1 cellular context compared by ENCODE assay signal in the genomic region with DNA sequence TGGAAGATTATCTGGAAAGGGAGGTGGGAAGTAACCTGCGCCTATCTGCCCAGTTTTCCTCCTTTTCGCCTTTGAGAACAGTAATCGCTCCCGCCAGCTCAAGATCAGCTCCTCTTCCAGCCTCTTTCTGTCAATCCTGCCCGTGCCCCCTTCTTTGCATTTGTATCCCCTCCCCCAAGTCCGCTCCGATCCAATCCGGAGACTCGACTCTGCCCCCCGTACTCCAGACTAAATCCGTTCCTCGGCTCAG.
TF ChIP-seq lines count a peak whose summit lies in the region.

No MANE protein-coding gene starts in this region.

TF ChIP-seq in endothelial cell of umbilical vein, 7 proteins besides CTCF, POLR2A, EP300 and RAD21:
- no peak for TF ChIP-seq MAX (IDR thresholded peaks at IDR 0.05; ENCODE audit: insufficient read depth, insufficient read length)
- TF ChIP-seq FOS (IDR thresholded peaks at IDR 0.05; ENCODE audit: borderline replicate concordance, insufficient read depth, low read length): no peak
- no peak for TF ChIP-seq JUN (IDR thresholded peaks at IDR 0.05; ENCODE audit: borderline replicate concordance, insufficient read depth, insufficient read length, low read depth)
- no peak for TF ChIP-seq EZH2 (IDR thresholded peaks at IDR 0.05; ENCODE audit: borderline replicate concordance, low read depth, low read length, severe bottlenecking)
- no peak for TF ChIP-seq GATA2 (IDR thresholded peaks at IDR 0.05; ENCODE audit: insufficient read depth, insufficient read length, low read depth, low read length)
- TF ChIP-seq MYC (IDR thresholded peaks at IDR 0.05; ENCODE audit: low read depth, low read length): no peak
- no peak for TF ChIP-seq POLR2AphosphoS5 (IDR thresholded peaks at IDR 0.05; ENCODE audit: insufficient read depth, low read depth, low read length)
TF ChIP-seq in endothelial cell of umbilical vein: peak in this region for 0.
